ENCODE assay signal across 8 cellular contexts in genomic region chr1:54542962-54543539, GRCh38.
DNase-seq lines count a peak whose midpoint lies in the region; ATAC-seq, FAIRE-seq and TF ChIP-seq lines count a peak whose summit lies in the region.

No MANE protein-coding gene starts in this region.

- no peak for FAIRE-seq in RCC 7860 (lab: Jason Lieb, UNC)

- no peak for TF ChIP-seq CTCF in HEK293 (tag by site-specific recombination; IDR thresholded peaks at IDR 0.05)
- TF ChIP-seq CTCF in fibroblast of mammary gland (conservative IDR thresholded peaks at IDR 0.05; ENCODE audit: control insufficient read depth, insufficient read depth, low read depth, low read length): no peak

- no peak overlapping the region; the same call in 1 of the 2 replicates for H3K27ac ChIP-seq in HEK293 (ENCODE audit: extremely low read depth, low read depth, low read length)

- ATAC-seq in GM21367 (IDR thresholded peaks at IDR 0.05; ENCODE audit: unreplicated experiment): no peak
- no peak for ATAC-seq in GM21381 (IDR thresholded peaks at IDR 0.05; ENCODE audit: unreplicated experiment)

- H3K4me3 ChIP-seq in HEK293 (ENCODE audit: low read depth, low read length): peak overlapping the region; percentile 34; the same call in 1 of the 2 replicates
- H3K4me3 ChIP-seq in fibroblast of mammary gland (ENCODE audit: control insufficient read depth, low read depth, low read length): peak overlapping the region; percentile 40
- H3K4me3 ChIP-seq in skeletal muscle cell (ENCODE audit: low read depth, low read length): peak overlapping the region; percentile 48

- H3K36me3 ChIP-seq in HEK293 (ENCODE audit: control insufficient read depth in 2 of 2, insufficient read depth in 1 of 2, low read length in 2 of 2): no peaks in the 10 kb centered on the region

- peak; percentile 31 for DNase-seq in SW480 (ENCODE audit: low spot score)
- DNase-seq in fibroblast of mammary gland (ENCODE audit: low read depth): peak; percentile 5
- no peak for DNase-seq in skeletal muscle cell (ENCODE audit: low read depth)
- no peak for DNase-seq in globus pallidus (ENCODE audit: low spot score)
- no peak for DNase-seq in RCC 7860 (ENCODE audit: low spot score)

- CTCF ChIA-PET in HEK293 (lab: Yijun Ruan, JAX): interaction anchor here (0.5 kb wide), 1 partner anchor 95 kb away, joined by 3 read pairs; no protein-coding TSS in a partner anchor

- no peaks in the 10 kb centered on the region; the same call in 1 of the 2 replicates for H3K4me1 ChIP-seq in HEK293 (ENCODE audit: control insufficient read depth, insufficient read depth, low read length)

- H3K9me3 ChIP-seq in HEK293 (ENCODE audit: control insufficient read depth, insufficient read depth, low read depth, low read length): no peaks in the 10 kb centered on the region

- POLR2A ChIA-PET in HEK293 (lab: Yijun Ruan, JAX): interaction anchor here (1.2 kb wide), 1 partner anchor 11 kb away, joined by 4 read pairs; no protein-coding TSS in a partner anchor

TF ChIP-seq in HEK293, 187 proteins besides CTCF, POLR2A, EP300 and RAD21:
- TF ChIP-seq ZNF366 (tag by site-specific recombination; conservative IDR thresholded peaks at IDR 0.05): peak; percentile 71
- TF ChIP-seq ZNF112 (tag by site-specific recombination; IDR thresholded peaks at IDR 0.05): no peak
- peak; percentile 87 for TF ChIP-seq ZNF664 (tag by site-specific recombination; IDR thresholded peaks at IDR 0.05)

Comparison
In these comparisons a context has a peak if more than half of its experiments do, and no peak if none do; other contexts are left out.
1. DNase-seq: peak in SW480 (single experiment) and fibroblast of mammary gland (single experiment); none in skeletal muscle cell (single experiment), globus pallidus (single experiment) and RCC 7860 (single experiment).
2. Peak in every context shown above with its lines, with median percentiles within 50 percentile points of each other: H3K4me3 ChIP-seq.